Comparison of ENCODE assay signal across 1 cellular context in genomic region chr2:11388262-11389047, GRCh38.
TF ChIP-seq lines count a peak whose summit lies in the region.

No MANE protein-coding gene starts in this region.

TF ChIP-seq in HepG2, 621 proteins besides CTCF, POLR2A, EP300 and RAD21 (continued from another document and continues in another):
- TF ChIP-seq, protein P1, sequence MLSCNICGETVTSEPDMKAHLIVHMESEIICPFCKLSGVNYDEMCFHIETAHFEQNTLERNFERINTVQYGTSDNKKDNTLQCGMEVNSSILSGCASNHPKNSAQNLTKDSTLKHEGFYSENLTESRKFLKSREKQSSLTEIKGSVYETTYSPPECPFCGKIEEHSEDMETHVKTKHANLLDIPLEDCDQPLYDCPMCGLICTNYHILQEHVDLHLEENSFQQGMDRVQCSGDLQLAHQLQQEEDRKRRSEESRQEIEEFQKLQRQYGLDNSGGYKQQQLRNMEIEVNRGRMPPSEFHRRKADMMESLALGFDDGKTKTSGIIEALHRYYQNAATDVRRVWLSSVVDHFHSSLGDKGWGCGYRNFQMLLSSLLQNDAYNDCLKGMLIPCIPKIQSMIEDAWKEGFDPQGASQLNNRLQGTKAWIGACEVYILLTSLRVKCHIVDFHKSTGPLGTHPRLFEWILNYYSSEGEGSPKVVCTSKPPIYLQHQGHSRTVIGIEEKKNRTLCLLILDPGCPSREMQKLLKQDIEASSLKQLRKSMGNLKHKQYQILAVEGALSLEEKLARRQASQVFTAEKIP (CRISPR knock-in tag; IDR thresholded peaks at IDR 0.05; ENCODE audit: borderline replicate concordance), result no peak
- TF ChIP-seq KAT2B (IDR thresholded peaks at IDR 0.05; ENCODE audit: borderline replicate concordance, low read depth, low read length) (no peak), ZNF274 (CRISPR knock-in tag; IDR thresholded peaks at IDR 0.05) (no peak), ZNF564 (CRISPR knock-in tag; IDR thresholded peaks at IDR 0.05) (no peak), PHF21A (CRISPR knock-in tag; IDR thresholded peaks at IDR 0.05) (no peak), NAIF1 (CRISPR knock-in tag; IDR thresholded peaks at IDR 0.05; ENCODE audit: borderline replicate concordance) (no peak), ATF6 (CRISPR knock-in tag; conservative IDR thresholded peaks at IDR 0.05) (no peak), CCAR2 (optimal IDR thresholded peaks at IDR 0.05; ENCODE audit: low read depth, low read length) (no peak), KDM5B (CRISPR knock-in tag; IDR thresholded peaks at IDR 0.05; ENCODE audit: borderline replicate concordance) (peak; percentile 19; the same call in 1 of the 2 replicates), ZFP37 (CRISPR knock-in tag; IDR thresholded peaks at IDR 0.05; ENCODE audit: borderline replicate concordance) (no peak), SKIL (CRISPR knock-in tag; IDR thresholded peaks at IDR 0.05; ENCODE audit: borderline replicate concordance) (no peak), AGO2 (optimal IDR thresholded peaks at IDR 0.05; ENCODE audit: low read depth, low read length) (no peak), PHB2 (IDR thresholded peaks at IDR 0.05; ENCODE audit: partially characterized antibody) (no peak), LCORL (IDR thresholded peaks at IDR 0.05) (no peak), LCORL (CRISPR knock-in tag; IDR thresholded peaks at IDR 0.05) (no peak), GPN1 (CRISPR knock-in tag; IDR thresholded peaks at IDR 0.05; ENCODE audit: borderline replicate concordance) (no peak), ZNF782 (CRISPR knock-in tag; IDR thresholded peaks at IDR 0.05; ENCODE audit: borderline replicate concordance) (no peak), ZC3H13 (CRISPR knock-in tag; IDR thresholded peaks at IDR 0.05) (no peak), RXRA (CRISPR knock-in tag; IDR thresholded peaks at IDR 0.05) (peak; percentile 37; the same call in 1 of the 2 replicates), HNF4G (IDR thresholded peaks at IDR 0.05; ENCODE audit: borderline replicate concordance, low read depth, low read length) (no peak), HNF4G (CRISPR knock-in tag; IDR thresholded peaks at IDR 0.05; ENCODE audit: borderline replicate concordance, low read depth) (0 out of 2 replicates have a peak, but pooled peaks have one; percentile 13), NFATC3 (CRISPR knock-in tag; IDR thresholded peaks at IDR 0.05) (no peak), KAT7 (CRISPR knock-in tag; IDR thresholded peaks at IDR 0.05; ENCODE audit: borderline replicate concordance) (no peak), TBX2 (CRISPR knock-in tag; IDR thresholded peaks at IDR 0.05; ENCODE audit: borderline replicate concordance) (peak; percentile 3), ZBTB7B (CRISPR knock-in tag; IDR thresholded peaks at IDR 0.05) (no peak), ZNF737 (CRISPR knock-in tag; IDR thresholded peaks at IDR 0.05; ENCODE audit: borderline replicate concordance) (no peak), ZNF253 (CRISPR knock-in tag; IDR thresholded peaks at IDR 0.05; ENCODE audit: borderline replicate concordance) (no peak), HDAC1 (CRISPR knock-in tag; IDR thresholded peaks at IDR 0.05) (peak; percentile 21; the same call in 1 of the 2 replicates), ZNF230 (CRISPR knock-in tag; IDR thresholded peaks at IDR 0.05) (no peak), AFF4 (CRISPR knock-in tag; IDR thresholded peaks at IDR 0.05) (no peak), ZNF441 (CRISPR knock-in tag; IDR thresholded peaks at IDR 0.05; ENCODE audit: borderline replicate concordance) (no peak), ATF2 (CRISPR knock-in tag; IDR thresholded peaks at IDR 0.05) (no peak), CBX2 (IDR thresholded peaks at IDR 0.05; ENCODE audit: low read depth, low read length) (no peak), CBX2 (CRISPR knock-in tag; IDR thresholded peaks at IDR 0.05; ENCODE audit: low read depth) (no peak), ZMAT3 (CRISPR knock-in tag; conservative IDR thresholded peaks at IDR 0.05) (no peak), ISX (CRISPR knock-in tag; conservative IDR thresholded peaks at IDR 0.05) (no peak), ZNF75D (CRISPR knock-in tag; IDR thresholded peaks at IDR 0.05; ENCODE audit: borderline replicate concordance) (no peak), PPARG (CRISPR knock-in tag; conservative IDR thresholded peaks at IDR 0.05) (0 out of 2 replicates have a peak, but pooled peaks have one; percentile 41), KAT8 (CRISPR knock-in tag; IDR thresholded peaks at IDR 0.05) (no peak), ZEB1 (IDR thresholded peaks at IDR 0.05; ENCODE audit: insufficient replicate concordance, low read depth) (peak; percentile 27), KMT2B (CRISPR knock-in tag; IDR thresholded peaks at IDR 0.05) (no peak), MAFK (conservative IDR thresholded peaks at IDR 0.05 in 1 of 2, IDR thresholded peaks at IDR 0.05 in 1 of 2; ENCODE audit: low read length in 2 of 2) (no peak), MBNL3 (CRISPR knock-in tag; conservative IDR thresholded peaks at IDR 0.05) (no peak), ZNF530 (CRISPR knock-in tag; IDR thresholded peaks at IDR 0.05; ENCODE audit: low read depth) (no peak), HNRNPLL (IDR thresholded peaks at IDR 0.05; ENCODE audit: low read depth, low read length, poor library complexity, severe bottlenecking) (no peak), CBX5 (CRISPR knock-in tag; IDR thresholded peaks at IDR 0.05; ENCODE audit: borderline replicate concordance) (no peak), RBM22 (optimal IDR thresholded peaks at IDR 0.05; ENCODE audit: low read length) (no peak), ZNF724P (CRISPR knock-in tag; IDR thresholded peaks at IDR 0.05; ENCODE audit: borderline replicate concordance) (no peak), ZNF670 (CRISPR knock-in tag; IDR thresholded peaks at IDR 0.05; ENCODE audit: borderline replicate concordance) (0 out of 2 replicates have a peak, but pooled peaks have one; percentile 14), ZNF850 (CRISPR knock-in tag; conservative IDR thresholded peaks at IDR 0.05) (no peak), ZNF547 (CRISPR knock-in tag; IDR thresholded peaks at IDR 0.05) (0 out of 2 replicates have a peak, but pooled peaks have one; percentile 38), ZNF234 (CRISPR knock-in tag; conservative IDR thresholded peaks at IDR 0.05) (no peak), ZNF546 (CRISPR knock-in tag; conservative IDR thresholded peaks at IDR 0.05) (0 out of 2 replicates have a peak, but pooled peaks have one; percentile 50)
- TF ChIP-seq, protein P2, sequence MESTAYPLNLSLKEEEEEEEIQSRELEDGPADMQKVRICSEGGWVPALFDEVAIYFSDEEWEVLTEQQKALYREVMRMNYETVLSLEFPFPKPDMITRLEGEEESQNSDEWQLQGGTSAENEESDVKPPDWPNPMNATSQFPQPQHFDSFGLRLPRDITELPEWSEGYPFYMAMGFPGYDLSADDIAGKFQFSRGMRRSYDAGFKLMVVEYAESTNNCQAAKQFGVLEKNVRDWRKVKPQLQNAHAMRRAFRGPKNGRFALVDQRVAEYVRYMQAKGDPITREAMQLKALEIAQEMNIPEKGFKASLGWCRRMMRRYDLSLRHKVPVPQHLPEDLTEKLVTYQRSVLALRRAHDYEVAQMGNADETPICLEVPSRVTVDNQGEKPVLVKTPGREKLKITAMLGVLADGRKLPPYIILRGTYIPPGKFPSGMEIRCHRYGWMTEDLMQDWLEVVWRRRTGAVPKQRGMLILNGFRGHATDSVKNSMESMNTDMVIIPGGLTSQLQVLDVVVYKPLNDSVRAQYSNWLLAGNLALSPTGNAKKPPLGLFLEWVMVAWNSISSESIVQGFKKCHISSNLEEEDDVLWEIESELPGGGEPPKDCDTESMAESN (CRISPR knock-in tag; conservative IDR thresholded peaks at IDR 0.05), result 0 out of 2 replicates have a peak, but pooled peaks have one; percentile 2
- TF ChIP-seq, protein P3, sequence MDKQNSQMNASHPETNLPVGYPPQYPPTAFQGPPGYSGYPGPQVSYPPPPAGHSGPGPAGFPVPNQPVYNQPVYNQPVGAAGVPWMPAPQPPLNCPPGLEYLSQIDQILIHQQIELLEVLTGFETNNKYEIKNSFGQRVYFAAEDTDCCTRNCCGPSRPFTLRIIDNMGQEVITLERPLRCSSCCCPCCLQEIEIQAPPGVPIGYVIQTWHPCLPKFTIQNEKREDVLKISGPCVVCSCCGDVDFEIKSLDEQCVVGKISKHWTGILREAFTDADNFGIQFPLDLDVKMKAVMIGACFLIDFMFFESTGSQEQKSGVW (CRISPR knock-in tag; IDR thresholded peaks at IDR 0.05; ENCODE audit: borderline replicate concordance), result no peak
- TF ChIP-seq, protein P4, sequence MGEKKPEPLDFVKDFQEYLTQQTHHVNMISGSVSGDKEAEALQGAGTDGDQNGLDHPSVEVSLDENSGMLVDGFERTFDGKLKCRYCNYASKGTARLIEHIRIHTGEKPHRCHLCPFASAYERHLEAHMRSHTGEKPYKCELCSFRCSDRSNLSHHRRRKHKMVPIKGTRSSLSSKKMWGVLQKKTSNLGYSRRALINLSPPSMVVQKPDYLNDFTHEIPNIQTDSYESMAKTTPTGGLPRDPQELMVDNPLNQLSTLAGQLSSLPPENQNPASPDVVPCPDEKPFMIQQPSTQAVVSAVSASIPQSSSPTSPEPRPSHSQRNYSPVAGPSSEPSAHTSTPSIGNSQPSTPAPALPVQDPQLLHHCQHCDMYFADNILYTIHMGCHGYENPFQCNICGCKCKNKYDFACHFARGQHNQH (CRISPR knock-in tag; IDR thresholded peaks at IDR 0.05), result peak; percentile 36; the same call in 1 of the 2 replicates
- TF ChIP-seq, protein P5, sequence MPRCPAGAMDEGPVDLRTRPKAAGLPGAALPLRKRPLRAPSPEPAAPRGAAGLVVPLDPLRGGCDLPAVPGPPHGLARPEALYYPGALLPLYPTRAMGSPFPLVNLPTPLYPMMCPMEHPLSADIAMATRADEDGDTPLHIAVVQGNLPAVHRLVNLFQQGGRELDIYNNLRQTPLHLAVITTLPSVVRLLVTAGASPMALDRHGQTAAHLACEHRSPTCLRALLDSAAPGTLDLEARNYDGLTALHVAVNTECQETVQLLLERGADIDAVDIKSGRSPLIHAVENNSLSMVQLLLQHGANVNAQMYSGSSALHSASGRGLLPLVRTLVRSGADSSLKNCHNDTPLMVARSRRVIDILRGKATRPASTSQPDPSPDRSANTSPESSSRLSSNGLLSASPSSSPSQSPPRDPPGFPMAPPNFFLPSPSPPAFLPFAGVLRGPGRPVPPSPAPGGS (CRISPR knock-in tag; IDR thresholded peaks at IDR 0.05), result 0 out of 2 replicates have a peak, but pooled peaks have one; percentile 15
